8 cellular contexts compared by ENCODE assay signal in genomic region chr11:36622431-36623136, GRCh38. TPM values are rescaled to one million over a fixed set of nuclear protein-coding genes. Genes with fewer than 3 reads are reported as not detected.
DNase-seq lines count a peak whose midpoint lies in the region; ATAC-seq and TF ChIP-seq lines count a peak whose summit lies in the region.

No MANE protein-coding gene starts in this region.

- TF ChIP-seq CTCF in MCF 10A (IDR thresholded peaks at IDR 0.05; ENCODE audit: unreplicated experiment) (peak; percentile 27), breast epithelium (IDR thresholded peaks at IDR 0.05) (no peak), fibroblast of villous mesenchyme (IDR thresholded peaks at IDR 0.05; ENCODE audit: insufficient read depth, low read depth, low read length) (peak; percentile 47), transverse colon (IDR thresholded peaks at IDR 0.05) (peak; percentile 39 to 49 (median 42))

- no peak overlapping the region for H3K27ac Mint-ChIP-seq in MCF 10A (ENCODE audit: low read depth, unreplicated experiment)
- H3K27ac Mint-ChIP-seq in CD8-positive, alpha-beta memory T cell: no peak overlapping the region

- CTCF ChIA-PET in MCF 10A (lab: Yijun Ruan, JAX): interaction anchor here (1.0 to 2.1 kb wide), 3 partner anchors 13 to 58 kb away, joined by 3 to 12 read pairs (median 9); no protein-coding TSS in a partner anchor
- CTCF ChIA-PET in CD8-positive, alpha-beta memory T cell (lab: Charles Lee): interaction anchor here (1.4 kb wide), 1 partner anchor 58 kb away, joined by 3 read pairs; no protein-coding TSS in a partner anchor

- H3K4me3 Mint-ChIP-seq in MCF 10A (ENCODE audit: unreplicated experiment): no peak overlapping the region
- H3K4me3 Mint-ChIP-seq in CD8-positive, alpha-beta memory T cell: no peak overlapping the region

- no peak for TF ChIP-seq EP300 in transverse colon (IDR thresholded peaks at IDR 0.05; ENCODE audit: low read depth)

- no peak overlapping the region for H3K4me3 ChIP-seq in breast epithelium
- H3K4me3 ChIP-seq in fibroblast of villous mesenchyme (ENCODE audit: low read depth, low read length): no peak overlapping the region
- H3K4me3 ChIP-seq in transverse colon: no peak overlapping the region
- no peak overlapping the region for H3K4me3 ChIP-seq in CD8-positive, alpha-beta memory T cell (ENCODE audit: low read length)

- in situ Hi-C loops in transverse colon (cut with MboI; ENCODE audit: low pct_ligation_motif_present in 1 of 4, low pct_unique_long_range_greater_than_20kb in 1 of 4, low sequenced_read_pairs in 3 of 4): no loop called here

- BruUV-seq in MCF 10A (replicated peaks; lab: Mats Ljungman, UMichigan): no TSS peak

- TF ChIP-seq POLR2A in breast epithelium (IDR thresholded peaks at IDR 0.05) (no peak), transverse colon (IDR thresholded peaks at IDR 0.05) (no peak)

- 57 to 76% methylated on average over 3 of the region's 3 CpGs for WGBS in transverse colon (ENCODE audit: low coverage in 1 of 2), 2 donors

- H3K27ac ChIP-seq in breast epithelium (no peak overlapping the region), transverse colon (no peak overlapping the region)
- H3K27ac ChIP-seq in CD8-positive, alpha-beta memory T cell (ENCODE audit: low read depth, low read length): no peak overlapping the region

- no peaks in the 10 kb centered on the region for H3K9me3 Mint-ChIP-seq in MCF 10A (ENCODE audit: unreplicated experiment)
- no peaks in the 10 kb centered on the region for H3K9me3 Mint-ChIP-seq in CD8-positive, alpha-beta memory T cell

- intact Hi-C loops in MCF 10A (cut with micrococcal nuclease): loop anchor here (1.0 to 5.0 kb wide), 2 partner anchors 58 to 110 kb away; partner anchors contain the start of gene TRAF6
- intact Hi-C loops in breast epithelium (cut with DNase I; ENCODE audit: low total_unique reads): no loop called here
- intact Hi-C loops in transverse colon (cut with DNase I; ENCODE audit: low total_unique reads): loop anchor here (10.0 kb wide), 1 partner anchor 1232 kb away; no protein-coding TSS in a partner anchor

- H3K27me3 ChIP-seq in breast epithelium (no peaks in the 10 kb centered on the region), transverse colon (no peaks in the 10 kb centered on the region)
- peaks cover 4% of the 10 kb centered on the region for H3K27me3 ChIP-seq in CD8-positive, alpha-beta memory T cell (ENCODE audit: insufficient read depth, low read length, poor library complexity, severe bottlenecking)

- peak; percentile 66 for ATAC-seq in HG03159 (IDR thresholded peaks at IDR 0.05; ENCODE audit: unreplicated experiment)

- POLR2A ChIA-PET in MCF 10A (lab: Yijun Ruan, JAX): no interaction called here
- POLR2A ChIA-PET in CD8-positive, alpha-beta memory T cell (lab: Charles Lee): no interaction called here

- peaks cover 6% of the 10 kb centered on the region for H3K4me1 Mint-ChIP-seq in MCF 10A (ENCODE audit: insufficient read depth, unreplicated experiment)
- peaks cover 1 to 12% (median 5%) of the 10 kb centered on the region in 3 donors for H3K4me1 Mint-ChIP-seq in CD8-positive, alpha-beta memory T cell

- H3K27me3 Mint-ChIP-seq in MCF 10A (ENCODE audit: insufficient read depth, unreplicated experiment): no peaks in the 10 kb centered on the region
- H3K27me3 Mint-ChIP-seq in CD8-positive, alpha-beta memory T cell: peaks cover 12 to 37% of the 10 kb centered on the region in 2 donors

- no peaks in the 10 kb centered on the region for H3K36me3 Mint-ChIP-seq in MCF 10A (ENCODE audit: insufficient read depth, unreplicated experiment)
- no peaks in the 10 kb centered on the region for H3K36me3 Mint-ChIP-seq in CD8-positive, alpha-beta memory T cell

- no peaks in the 10 kb centered on the region for H3K36me3 ChIP-seq in breast epithelium
- H3K36me3 ChIP-seq in transverse colon: no peaks in the 10 kb centered on the region
- no peaks in the 10 kb centered on the region for H3K36me3 ChIP-seq in CD8-positive, alpha-beta memory T cell (ENCODE audit: insufficient read depth, low read length)

- H3K9me3 ChIP-seq in breast epithelium (no peaks in the 10 kb centered on the region), transverse colon (no peaks in the 10 kb centered on the region)
- H3K9me3 ChIP-seq in CD8-positive, alpha-beta memory T cell (ENCODE audit: low read length): no peaks in the 10 kb centered on the region

- peak; percentile 39 for DNase-seq in MCF 10A (ENCODE audit: unreplicated experiment)
- no peak for DNase-seq in breast epithelium (ENCODE audit: low spot score in 2 of 2)
- DNase-seq in RKO (ENCODE audit: low spot score): peak; percentile 56
- DNase-seq in fibroblast of villous mesenchyme (ENCODE audit: low read depth): peak; percentile 30
- no peak for DNase-seq in transverse colon
- DNase-seq in stimulated activated CD4-positive, alpha-beta T cell treated with anti-CD3 and anti-CD28 coated beads, Interleukin-4, amount 100 ng/mL, for 24 hours: no peak
- DNase-seq in CD8-positive, alpha-beta memory T cell: no peak

- H3K4me1 ChIP-seq in breast epithelium (no peaks in the 10 kb centered on the region), transverse colon (peaks cover 0 to 15% (median 0%) of the 10 kb centered on the region in 4 donors)
- H3K4me1 ChIP-seq in CD8-positive, alpha-beta memory T cell (ENCODE audit: insufficient read depth, low read length): no peaks in the 10 kb centered on the region

RNA-seq across cellular contexts. Expression of gene RAG2, which starts 24.5 kb away (rescaled TPM):
- total RNA-seq in MCF 10A (2022) (not detected in 2 replicates), breast epithelium (not detected), fibroblast of villous mesenchyme (not detected in 2 replicates), transverse colon (not detected)
- not detected for total RNA-seq in CD8-positive, alpha-beta memory T cell
- not detected for polyA plus RNA-seq in CD8-positive, alpha-beta memory T cell

RNA-seq across cellular contexts. Expression of gene IFTAP, which starts 28.3 kb away (rescaled TPM):
- total RNA-seq in MCF 10A (2022) (13.1 and 18.6 TPM in 2 replicates), breast epithelium (10 to 100 TPM; 14.7 to 26.6 (median 25.3) TPM), fibroblast of villous mesenchyme (23.2 and 25.5 TPM in 2 replicates), transverse colon (10 to 100 TPM; 11.5 to 76.3 (median 16.0) TPM)
- 1 to 10 TPM; 5.7 to 6.0 TPM for total RNA-seq in CD8-positive, alpha-beta memory T cell
- 4.1 TPM for polyA plus RNA-seq in CD8-positive, alpha-beta memory T cell

RNA-seq across cellular contexts. Expression of gene RAG1, which starts 54.8 kb away (rescaled TPM):
- total RNA-seq in MCF 10A (2022): 0.16 and 0.56 TPM in 2 replicates
- 1 to 10 TPM in 2 of 3 donors, under 1 TPM in 1; 0.32 to 1.5 (median 1.3) TPM for total RNA-seq in breast epithelium
- 0.32 and 0.86 TPM in 2 replicates for total RNA-seq in fibroblast of villous mesenchyme
- total RNA-seq in transverse colon: 1 to 10 TPM in 3 of 4 donors, under 1 TPM in 1; 0.60 to 3.2 (median 1.5) TPM
- total RNA-seq in CD8-positive, alpha-beta memory T cell: under 1 TPM; 0.27 to 0.44 TPM
- polyA plus RNA-seq in CD8-positive, alpha-beta memory T cell: 0.35 TPM

Comparison
In these comparisons a context has a peak if more than half of its experiments do, and no peak if none do; other contexts are left out.
1. DNase-seq: peak in MCF 10A (single experiment), RKO (single experiment) and fibroblast of villous mesenchyme (single experiment); none in breast epithelium (0 of 2), transverse colon (single experiment), stimulated activated CD4-positive, alpha-beta T cell treated with anti-CD3 and anti-CD28 coated beads, Interleukin-4, amount 100 ng/mL, for 24 hours (single experiment) and CD8-positive, alpha-beta memory T cell (0 of 5).
2. CTCF ChIP-seq: peak in MCF 10A (single experiment), fibroblast of villous mesenchyme (single experiment) and transverse colon (5 of 5); none in breast epithelium (0 of 3).